ENCODE assay signal across 1 cellular context in the genomic region with DNA sequence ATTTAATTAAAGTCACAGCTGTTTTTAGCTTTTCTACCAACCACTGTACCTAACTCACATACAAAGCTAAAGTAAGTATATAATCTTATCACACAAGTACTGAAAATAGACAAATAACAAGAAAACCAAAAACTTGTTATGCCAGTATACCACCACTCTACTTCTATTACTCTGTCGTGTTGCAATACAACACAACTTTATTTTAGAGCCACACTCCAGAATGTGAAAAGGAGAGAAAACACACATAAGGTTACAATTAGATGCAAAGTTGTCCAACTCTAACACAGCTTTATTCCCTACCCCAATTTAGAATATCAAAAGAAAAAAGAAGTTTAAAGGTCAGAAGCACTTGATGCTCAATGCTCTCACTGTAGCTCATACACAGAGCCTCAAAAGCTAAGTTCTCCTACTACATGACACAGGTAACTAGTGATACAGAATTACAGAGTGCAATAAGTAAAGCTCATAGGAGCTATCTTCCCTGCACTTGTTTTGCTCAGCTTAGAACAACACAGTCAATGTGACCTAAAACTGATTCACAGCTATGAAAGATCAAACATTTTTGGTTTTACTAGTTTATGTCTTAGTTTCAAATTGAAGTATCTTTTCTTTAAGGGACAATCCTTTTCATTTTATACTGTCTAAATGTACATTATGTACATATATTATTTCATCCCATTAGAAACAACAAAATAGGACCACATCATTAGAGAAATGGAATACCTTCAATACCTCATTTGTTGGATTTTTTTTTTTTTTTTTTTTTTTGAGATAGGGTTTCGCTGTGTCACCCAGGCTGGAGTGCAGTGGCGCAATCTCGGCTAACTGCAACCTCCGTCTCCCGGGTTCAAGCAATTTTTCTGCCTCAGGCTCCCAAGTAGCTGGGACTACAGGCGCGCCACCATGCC.
TF ChIP-seq lines count a peak whose summit lies in the region.

No MANE protein-coding gene starts in this region.

TF ChIP-seq in GM12878, 131 proteins besides CTCF, POLR2A, EP300 and RAD21:
- TF ChIP-seq, protein P1, sequence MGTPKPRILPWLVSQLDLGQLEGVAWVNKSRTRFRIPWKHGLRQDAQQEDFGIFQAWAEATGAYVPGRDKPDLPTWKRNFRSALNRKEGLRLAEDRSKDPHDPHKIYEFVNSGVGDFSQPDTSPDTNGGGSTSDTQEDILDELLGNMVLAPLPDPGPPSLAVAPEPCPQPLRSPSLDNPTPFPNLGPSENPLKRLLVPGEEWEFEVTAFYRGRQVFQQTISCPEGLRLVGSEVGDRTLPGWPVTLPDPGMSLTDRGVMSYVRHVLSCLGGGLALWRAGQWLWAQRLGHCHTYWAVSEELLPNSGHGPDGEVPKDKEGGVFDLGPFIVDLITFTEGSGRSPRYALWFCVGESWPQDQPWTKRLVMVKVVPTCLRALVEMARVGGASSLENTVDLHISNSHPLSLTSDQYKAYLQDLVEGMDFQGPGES (IDR thresholded peaks at IDR 0.05): no peak
- TF ChIP-seq, protein P2, sequence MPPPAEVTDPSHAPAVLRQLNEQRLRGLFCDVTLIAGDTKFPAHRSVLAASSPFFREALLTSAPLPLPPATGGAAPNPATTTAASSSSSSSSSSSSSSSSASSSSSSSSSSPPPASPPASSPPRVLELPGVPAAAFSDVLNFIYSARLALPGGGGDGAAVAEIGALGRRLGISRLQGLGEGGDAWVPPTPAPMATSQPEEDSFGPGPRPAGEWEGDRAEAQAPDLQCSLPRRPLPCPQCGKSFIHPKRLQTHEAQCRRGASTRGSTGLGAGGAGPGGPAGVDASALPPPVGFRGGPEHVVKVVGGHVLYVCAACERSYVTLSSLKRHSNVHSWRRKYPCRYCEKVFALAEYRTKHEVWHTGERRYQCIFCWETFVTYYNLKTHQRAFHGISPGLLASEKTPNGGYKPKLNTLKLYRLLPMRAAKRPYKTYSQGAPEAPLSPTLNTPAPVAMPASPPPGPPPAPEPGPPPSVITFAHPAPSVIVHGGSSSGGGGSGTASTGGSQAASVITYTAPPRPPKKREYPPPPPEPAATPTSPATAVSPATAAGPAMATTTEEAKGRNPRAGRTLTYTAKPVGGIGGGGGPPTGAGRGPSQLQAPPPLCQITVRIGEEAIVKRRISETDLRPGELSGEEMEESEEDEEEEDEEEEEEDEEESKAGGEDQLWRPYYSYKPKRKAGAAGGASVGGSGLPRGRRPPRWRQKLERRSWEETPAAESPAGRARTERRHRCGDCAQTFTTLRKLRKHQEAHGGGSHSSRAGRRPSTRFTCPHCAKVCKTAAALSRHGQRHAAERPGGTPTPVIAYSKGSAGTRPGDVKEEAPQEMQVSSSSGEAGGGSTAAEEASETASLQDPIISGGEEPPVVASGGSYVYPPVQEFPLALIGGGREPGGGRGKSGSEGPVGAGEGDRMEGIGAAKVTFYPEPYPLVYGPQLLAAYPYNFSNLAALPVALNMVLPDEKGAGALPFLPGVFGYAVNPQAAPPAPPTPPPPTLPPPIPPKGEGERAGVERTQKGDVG (CRISPR knock-in tag; IDR thresholded peaks at IDR 0.05): no peak
- TF ChIP-seq, protein P3, sequence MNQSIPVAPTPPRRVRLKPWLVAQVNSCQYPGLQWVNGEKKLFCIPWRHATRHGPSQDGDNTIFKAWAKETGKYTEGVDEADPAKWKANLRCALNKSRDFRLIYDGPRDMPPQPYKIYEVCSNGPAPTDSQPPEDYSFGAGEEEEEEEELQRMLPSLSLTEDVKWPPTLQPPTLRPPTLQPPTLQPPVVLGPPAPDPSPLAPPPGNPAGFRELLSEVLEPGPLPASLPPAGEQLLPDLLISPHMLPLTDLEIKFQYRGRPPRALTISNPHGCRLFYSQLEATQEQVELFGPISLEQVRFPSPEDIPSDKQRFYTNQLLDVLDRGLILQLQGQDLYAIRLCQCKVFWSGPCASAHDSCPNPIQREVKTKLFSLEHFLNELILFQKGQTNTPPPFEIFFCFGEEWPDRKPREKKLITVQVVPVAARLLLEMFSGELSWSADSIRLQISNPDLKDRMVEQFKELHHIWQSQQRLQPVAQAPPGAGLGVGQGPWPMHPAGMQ (IDR thresholded peaks at IDR 0.05; ENCODE audit: borderline replicate concordance): no peak
- TF ChIP-seq, protein P4, sequence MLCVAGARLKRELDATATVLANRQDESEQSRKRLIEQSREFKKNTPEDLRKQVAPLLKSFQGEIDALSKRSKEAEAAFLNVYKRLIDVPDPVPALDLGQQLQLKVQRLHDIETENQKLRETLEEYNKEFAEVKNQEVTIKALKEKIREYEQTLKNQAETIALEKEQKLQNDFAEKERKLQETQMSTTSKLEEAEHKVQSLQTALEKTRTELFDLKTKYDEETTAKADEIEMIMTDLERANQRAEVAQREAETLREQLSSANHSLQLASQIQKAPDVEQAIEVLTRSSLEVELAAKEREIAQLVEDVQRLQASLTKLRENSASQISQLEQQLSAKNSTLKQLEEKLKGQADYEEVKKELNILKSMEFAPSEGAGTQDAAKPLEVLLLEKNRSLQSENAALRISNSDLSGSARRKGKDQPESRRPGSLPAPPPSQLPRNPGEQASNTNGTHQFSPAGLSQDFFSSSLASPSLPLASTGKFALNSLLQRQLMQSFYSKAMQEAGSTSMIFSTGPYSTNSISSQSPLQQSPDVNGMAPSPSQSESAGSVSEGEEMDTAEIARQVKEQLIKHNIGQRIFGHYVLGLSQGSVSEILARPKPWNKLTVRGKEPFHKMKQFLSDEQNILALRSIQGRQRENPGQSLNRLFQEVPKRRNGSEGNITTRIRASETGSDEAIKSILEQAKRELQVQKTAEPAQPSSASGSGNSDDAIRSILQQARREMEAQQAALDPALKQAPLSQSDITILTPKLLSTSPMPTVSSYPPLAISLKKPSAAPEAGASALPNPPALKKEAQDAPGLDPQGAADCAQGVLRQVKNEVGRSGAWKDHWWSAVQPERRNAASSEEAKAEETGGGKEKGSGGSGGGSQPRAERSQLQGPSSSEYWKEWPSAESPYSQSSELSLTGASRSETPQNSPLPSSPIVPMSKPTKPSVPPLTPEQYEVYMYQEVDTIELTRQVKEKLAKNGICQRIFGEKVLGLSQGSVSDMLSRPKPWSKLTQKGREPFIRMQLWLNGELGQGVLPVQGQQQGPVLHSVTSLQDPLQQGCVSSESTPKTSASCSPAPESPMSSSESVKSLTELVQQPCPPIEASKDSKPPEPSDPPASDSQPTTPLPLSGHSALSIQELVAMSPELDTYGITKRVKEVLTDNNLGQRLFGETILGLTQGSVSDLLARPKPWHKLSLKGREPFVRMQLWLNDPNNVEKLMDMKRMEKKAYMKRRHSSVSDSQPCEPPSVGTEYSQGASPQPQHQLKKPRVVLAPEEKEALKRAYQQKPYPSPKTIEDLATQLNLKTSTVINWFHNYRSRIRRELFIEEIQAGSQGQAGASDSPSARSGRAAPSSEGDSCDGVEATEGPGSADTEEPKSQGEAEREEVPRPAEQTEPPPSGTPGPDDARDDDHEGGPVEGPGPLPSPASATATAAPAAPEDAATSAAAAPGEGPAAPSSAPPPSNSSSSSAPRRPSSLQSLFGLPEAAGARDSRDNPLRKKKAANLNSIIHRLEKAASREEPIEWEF (IDR thresholded peaks at IDR 0.05; ENCODE audit: insufficient replicate concordance, low read depth, low read length): no peak
- TF ChIP-seq BCL11A (IDR thresholded peaks at IDR 0.05; ENCODE audit: low read depth, low read length): no peak
- no peak for TF ChIP-seq ZZZ3 (IDR thresholded peaks at IDR 0.05; ENCODE audit: control insufficient read depth, insufficient read length, low read depth)
